1 cellular context compared by ENCODE assay signal in genomic region chr3:58563386-58564035, GRCh38.
TF ChIP-seq lines count a peak whose summit lies in the region.

No MANE protein-coding gene starts in this region.

TF ChIP-seq in IMR-90, 13 proteins besides CTCF, POLR2A, EP300 and RAD21:
- no peak for TF ChIP-seq MXI1 (IDR thresholded peaks at IDR 0.05; ENCODE audit: borderline replicate concordance, low read depth, low read length)
- TF ChIP-seq CEBPB (IDR thresholded peaks at IDR 0.05; ENCODE audit: low read depth, low read length) = no peak
- TF ChIP-seq SMC3 (IDR thresholded peaks at IDR 0.05; ENCODE audit: low read depth, low read length) = no peak
- TF ChIP-seq RCOR1 (IDR thresholded peaks at IDR 0.05; ENCODE audit: insufficient replicate concordance, low read length) = no peak
- no peak for TF ChIP-seq MAZ (IDR thresholded peaks at IDR 0.05; ENCODE audit: borderline replicate concordance, low read depth, low read length)
